In genomic region chr12:89376202-89376529, GRCh38 we compare ENCODE assay signal across 14 cellular contexts. TPM values are rescaled to one million over a fixed set of nuclear protein-coding genes. Genes with fewer than 3 reads are reported as not detected.
A peak's percentile ranks its signal among the peaks of the same experiment; 100 is the strongest.
DNase-seq lines count a peak whose midpoint lies in the region; ATAC-seq and TF ChIP-seq lines count a peak whose summit lies in the region.
"Had no signal": no experiment of that assay in that cellular context is flagged by ENCODE, and none has a peak within 500 bp of the region (broad histone marks: within the 10 kb centered on the region; RNA-seq: fewer than 3 reads in every experiment).

No MANE protein-coding gene starts in this region.

- H3K4me1 ChIP-seq in hepatocyte (ENCODE audit: insufficient read depth) (peaks cover 41% of the 10 kb centered on the region), foreskin keratinocyte (peaks cover 42% of the 10 kb centered on the region)

- no peak overlapping the region for H2AFZ ChIP-seq in hepatocyte

- H3K4me2 ChIP-seq in hepatocyte: no peak overlapping the region

- 95% methylated on average over 1 of the region's 1 CpG for WGBS in hepatocyte (ENCODE audit: low lambda C conversion rate, missing lambda C conversion rate)

- TF ChIP-seq CTCF in hepatocyte (IDR thresholded peaks at IDR 0.05; ENCODE audit: poor library complexity) (no peak), foreskin keratinocyte (conservative IDR thresholded peaks at IDR 0.05) (no peak)

- no peaks in the 10 kb centered on the region for H4K20me1 ChIP-seq in hepatocyte (ENCODE audit: insufficient read depth, poor library complexity, severe bottlenecking)

- H3K36me3 ChIP-seq in hepatocyte (replicated peaks; ENCODE audit: insufficient read depth, low read depth): no peaks in the 10 kb centered on the region
- H3K36me3 ChIP-seq: pancreas, vagina had no signal

- H3K27ac Mint-ChIP-seq in activated CD8-positive, alpha-beta memory T cell treated with anti-CD3 and anti-CD28 coated beads, Interleukin-2, amount 10 ng/mL, durations not matched to agents 7 days and 5 days: peak overlapping the region; percentile 75
- H3K27ac Mint-ChIP-seq in activated CD4-positive, alpha-beta memory T cell treated with anti-CD3 and anti-CD28 coated beads, Interleukin-2, amount 10 ng/mL, durations not matched to agents 7 days and 5 days: peak overlapping the region; percentile 80
- H3K27ac Mint-ChIP-seq in stimulated activated naive CD8-positive, alpha-beta T cell treated with anti-CD3 and anti-CD28 coated beads, Interleukin-15, amount 100 ng/mL, for 72 hours: peak overlapping the region in 1 of 2 donors; percentile 66

- CTCF ChIA-PET in activated CD8-positive, alpha-beta memory T cell treated with anti-CD3 and anti-CD28 coated beads, Interleukin-2, amount 10 ng/mL, durations not matched to agents 7 days and 5 days (lab: Charles Lee): interaction anchor here (1.4 kb wide), 1 partner anchor 85 kb away, joined by 3 read pairs; no protein-coding TSS in a partner anchor
- CTCF ChIA-PET in activated CD4-positive, alpha-beta memory T cell treated with anti-CD3 and anti-CD28 coated beads, Interleukin-2, amount 10 ng/mL, durations not matched to agents 7 days and 5 days (lab: Charles Lee): no interaction called here

- H3K27ac ChIP-seq in hepatocyte (peak overlapping the region; percentile 93), foreskin keratinocyte (no peak overlapping the region)
- H3K27ac ChIP-seq: pancreas, vagina had no signal

- H3K4me1 Mint-ChIP-seq in activated CD8-positive, alpha-beta memory T cell treated with anti-CD3 and anti-CD28 coated beads, Interleukin-2, amount 10 ng/mL, durations not matched to agents 7 days and 5 days: peaks cover 58% of the 10 kb centered on the region
- peaks cover 47% of the 10 kb centered on the region for H3K4me1 Mint-ChIP-seq in activated CD4-positive, alpha-beta memory T cell treated with anti-CD3 and anti-CD28 coated beads, Interleukin-2, amount 10 ng/mL, durations not matched to agents 7 days and 5 days
- peaks cover 33% of the 10 kb centered on the region for H3K4me1 Mint-ChIP-seq in stimulated activated naive CD8-positive, alpha-beta T cell treated with anti-CD3 and anti-CD28 coated beads, Interleukin-15, amount 100 ng/mL, for 72 hours

- no peaks in the 10 kb centered on the region for H3K9me3 ChIP-seq in hepatocyte (ENCODE audit: low read depth)
- H3K9me3 ChIP-seq: pancreas, vagina had no signal

- no peaks in the 10 kb centered on the region for H3K9me3 Mint-ChIP-seq in activated CD8-positive, alpha-beta memory T cell treated with anti-CD3 and anti-CD28 coated beads, Interleukin-2, amount 10 ng/mL, durations not matched to agents 7 days and 5 days (ENCODE audit: low read depth)
- H3K9me3 Mint-ChIP-seq in activated CD4-positive, alpha-beta memory T cell treated with anti-CD3 and anti-CD28 coated beads, Interleukin-2, amount 10 ng/mL, durations not matched to agents 7 days and 5 days: peaks cover 5% of the 10 kb centered on the region
- peaks cover 0 to 6% of the 10 kb centered on the region in 2 donors for H3K9me3 Mint-ChIP-seq in stimulated activated naive CD8-positive, alpha-beta T cell treated with anti-CD3 and anti-CD28 coated beads, Interleukin-15, amount 100 ng/mL, for 72 hours
- H3K9me3 Mint-ChIP-seq: CD4-positive, CD25-positive, alpha-beta regulatory T cell had no signal

- no peaks in the 10 kb centered on the region for H3K27me3 Mint-ChIP-seq in activated CD8-positive, alpha-beta memory T cell treated with anti-CD3 and anti-CD28 coated beads, Interleukin-2, amount 10 ng/mL, durations not matched to agents 7 days and 5 days
- no peaks in the 10 kb centered on the region for H3K27me3 Mint-ChIP-seq in activated CD4-positive, alpha-beta memory T cell treated with anti-CD3 and anti-CD28 coated beads, Interleukin-2, amount 10 ng/mL, durations not matched to agents 7 days and 5 days
- H3K27me3 Mint-ChIP-seq in stimulated activated naive CD8-positive, alpha-beta T cell treated with anti-CD3 and anti-CD28 coated beads, Interleukin-15, amount 100 ng/mL, for 72 hours: no peaks in the 10 kb centered on the region
- H3K27me3 Mint-ChIP-seq: CD4-positive, CD25-positive, alpha-beta regulatory T cell had no signal

- H3K27me3 ChIP-seq in hepatocyte: no peaks in the 10 kb centered on the region
- no peaks in the 10 kb centered on the region for H3K27me3 ChIP-seq in foreskin keratinocyte
- H3K27me3 ChIP-seq: pancreas, vagina had no signal

- peak; percentile 46 for ATAC-seq in activated CD8-positive, alpha-beta memory T cell treated with anti-CD3 and anti-CD28 coated beads, Interleukin-2, amount 10 ng/mL, durations not matched to agents 7 days and 5 days
- peak; percentile 49 for ATAC-seq in stimulated activated naive CD8-positive, alpha-beta T cell treated with anti-CD3 and anti-CD28 coated beads, Interleukin-15, amount 100 ng/mL, for 72 hours
- ATAC-seq in GM18498 (IDR thresholded peaks at IDR 0.05; ENCODE audit: unreplicated experiment) (no peak), GM19324 (IDR thresholded peaks at IDR 0.05; ENCODE audit: low FRiP score, unreplicated experiment) (no peak), foreskin keratinocyte (no peak)
- ATAC-seq: SK-N-SH treated with all-trans-retinoic acid at 6 μM for 48 hours had no signal

- H3K79me2 ChIP-seq in hepatocyte: no peaks in the 10 kb centered on the region

- no peaks in the 10 kb centered on the region for H3K9me2 ChIP-seq in hepatocyte (replicated peaks; ENCODE audit: insufficient read depth)

- H3K4me3 ChIP-seq in hepatocyte: no peak overlapping the region
- H3K4me3 ChIP-seq: pancreas, vagina had no signal

- POLR2A ChIA-PET in activated CD4-positive, alpha-beta memory T cell treated with anti-CD3 and anti-CD28 coated beads, Interleukin-2, amount 10 ng/mL, durations not matched to agents 7 days and 5 days (lab: Charles Lee): interaction anchor here (1.7 to 5.3 kb wide), 2 partner anchors 20 to 23 kb away, joined by 4 to 37 read pairs; partner anchors contain the start of gene DUSP6

- no peak for DNase-seq in activated CD8-positive, alpha-beta memory T cell treated with anti-CD3 and anti-CD28 coated beads, Interleukin-2, amount 10 ng/mL, durations not matched to agents 7 days and 5 days
- no peak for DNase-seq in activated CD8-positive, alpha-beta memory T cell treated with anti-CD3 and anti-CD28 coated beads, Interleukin-2, amount 50 U/mL, for 48 hours
- no peak for DNase-seq in activated CD4-positive, alpha-beta memory T cell treated with anti-CD3 and anti-CD28 coated beads, Interleukin-2, amount 10 ng/mL, durations not matched to agents 7 days and 5 days
- DNase-seq in hepatocyte (ENCODE audit: low spot score) (no peak), foreskin keratinocyte (no peak)
- no peak for DNase-seq in stimulated activated naive CD8-positive, alpha-beta T cell treated with anti-CD3 and anti-CD28 coated beads, Interleukin-15, amount 100 ng/mL, for 72 hours
- DNase-seq: CD4-positive, CD25-positive, alpha-beta regulatory T cell; NCI-H1092 treated with DMSO at 0.1 percent for 48 hours; NCI-H748 treated with DMSO at 0.1 percent for 48 hours; pancreas had no signal

- H3K4me3 Mint-ChIP-seq in activated CD8-positive, alpha-beta memory T cell treated with anti-CD3 and anti-CD28 coated beads, Interleukin-2, amount 10 ng/mL, durations not matched to agents 7 days and 5 days: peak overlapping the region; percentile 29
- no peak overlapping the region for H3K4me3 Mint-ChIP-seq in activated CD4-positive, alpha-beta memory T cell treated with anti-CD3 and anti-CD28 coated beads, Interleukin-2, amount 10 ng/mL, durations not matched to agents 7 days and 5 days
- H3K4me3 Mint-ChIP-seq in stimulated activated naive CD8-positive, alpha-beta T cell treated with anti-CD3 and anti-CD28 coated beads, Interleukin-15, amount 100 ng/mL, for 72 hours: peak overlapping the region; percentile 48 to 62
- H3K4me3 Mint-ChIP-seq: CD4-positive, CD25-positive, alpha-beta regulatory T cell had no signal

- peaks cover 17% of the 10 kb centered on the region for H3K36me3 Mint-ChIP-seq in activated CD8-positive, alpha-beta memory T cell treated with anti-CD3 and anti-CD28 coated beads, Interleukin-2, amount 10 ng/mL, durations not matched to agents 7 days and 5 days
- peaks cover 20% of the 10 kb centered on the region for H3K36me3 Mint-ChIP-seq in activated CD4-positive, alpha-beta memory T cell treated with anti-CD3 and anti-CD28 coated beads, Interleukin-2, amount 10 ng/mL, durations not matched to agents 7 days and 5 days (ENCODE audit: low read depth)
- H3K36me3 Mint-ChIP-seq: CD4-positive, CD25-positive, alpha-beta regulatory T cell had no signal

RNA-seq across cellular contexts. Expression of gene DUSP6, which starts 23.9 kb away (rescaled TPM):
- total RNA-seq in activated CD8-positive, alpha-beta memory T cell treated with anti-CD3 and anti-CD28 coated beads, Interleukin-2, amount 10 ng/mL, durations not matched to agents 7 days and 5 days: 100 to 1,000 TPM in 1 of 2 experiments, 10 to 100 TPM in 1; 76.3 to 100 TPM
- total RNA-seq in activated CD4-positive, alpha-beta memory T cell treated with anti-CD3 and anti-CD28 coated beads, Interleukin-2, amount 10 ng/mL, durations not matched to agents 7 days and 5 days: 100 to 1,000 TPM; 170 to 171 TPM
- 52.5 and 55.4 TPM in 2 replicates for total RNA-seq in hepatocyte
- polyA plus RNA-seq in hepatocyte: 41.5 and 51.8 TPM in 2 replicates
- total RNA-seq in foreskin keratinocyte: 163 and 174 TPM in 2 replicates
- 46.0 and 62.1 TPM in 2 replicates for polyA plus RNA-seq in foreskin keratinocyte

Comparison
In these comparisons a context has a peak if more than half of its experiments do, and no peak if none do; other contexts are left out.
1. ATAC-seq: peak in activated CD8-positive, alpha-beta memory T cell treated with anti-CD3 and anti-CD28 coated beads, Interleukin-2, amount 10 ng/mL, durations not matched to agents 7 days and 5 days (single experiment) and stimulated activated naive CD8-positive, alpha-beta T cell treated with anti-CD3 and anti-CD28 coated beads, Interleukin-15, amount 100 ng/mL, for 72 hours (single experiment); none in GM18498 (single experiment), GM19324 (single experiment) and foreskin keratinocyte (single experiment).